ENCODE assay signal across 10 cellular contexts in genomic region chr9:124779368-124780059, GRCh38. TPM values are rescaled to one million over a fixed set of nuclear protein-coding genes. Genes with fewer than 3 reads are reported as not detected.
DNase-seq lines count a peak whose midpoint lies in the region; ATAC-seq, FAIRE-seq and TF ChIP-seq lines count a peak whose summit lies in the region.
"Had no signal": no experiment of that assay in that cellular context is flagged by ENCODE, and none has a peak within 500 bp of the region (broad histone marks: within the 10 kb centered on the region; RNA-seq: fewer than 3 reads in every experiment).

No MANE protein-coding gene starts in this region.

- no peaks in the 10 kb centered on the region for H3K36me3 ChIP-seq in brain microvascular endothelial cell (replicated peaks)
- H3K36me3 ChIP-seq in kidney (ENCODE audit: control insufficient read depth in 1 of 2, insufficient read depth in 2 of 2, low read length in 2 of 2), result no peaks in the 10 kb centered on the region
- no peaks in the 10 kb centered on the region for H3K36me3 ChIP-seq in transverse colon
- H3K36me3 ChIP-seq: right lobe of liver had no signal

- H3K36me3 Mint-ChIP-seq in activated T-helper 17 cell treated with anti-CD3 and anti-CD28 coated beads, Interleukin-2, amount 50 U/mL, for 72 hours (ENCODE audit: low read depth), result no peaks in the 10 kb centered on the region
- H3K36me3 Mint-ChIP-seq: CD4-positive, alpha-beta memory T cell had no signal

- peak overlapping the region; percentile 1 for H3K4me3 ChIP-seq in brain microvascular endothelial cell (ENCODE audit: low read depth, low read length)
- no peak overlapping the region for H3K4me3 ChIP-seq in kidney (ENCODE audit: low read length in 2 of 2)
- peak overlapping the region in 1 of 4 donors; percentile 8 for H3K4me3 ChIP-seq in transverse colon
- H3K4me3 ChIP-seq: right lobe of liver had no signal

- no peak for ATAC-seq in activated T-helper 17 cell treated with anti-CD3 and anti-CD28 coated beads, Interleukin-2, amount 50 U/mL, for 72 hours (replicated peaks)
- no peak for ATAC-seq in HG02759 (IDR thresholded peaks at IDR 0.05; ENCODE audit: unreplicated experiment)
- ATAC-seq: right lobe of liver had no signal

- H3K27me3 ChIP-seq in brain microvascular endothelial cell (replicated peaks) (no peaks in the 10 kb centered on the region), transverse colon (peaks cover 26% of the 10 kb centered on the region)
- H3K27me3 ChIP-seq: right lobe of liver had no signal

- in situ Hi-C loops in brain microvascular endothelial cell (cut with HindIII; ENCODE audit: low pct_ligation_motif_present, low sequenced_read_pairs) (no loop called here), transverse colon (cut with MboI; ENCODE audit: low pct_ligation_motif_present in 1 of 4, low pct_unique_long_range_greater_than_20kb in 1 of 4, low sequenced_read_pairs in 3 of 4) (loop anchor here (5.0 to 25.0 kb wide), 4 partner anchors 73 to 595 kb away; partner anchors contain the start of genes SCAI (in 3 of the 4) and WDR38 (in 1 of the 4))

- H3K4me1 Mint-ChIP-seq in activated T-helper 17 cell treated with anti-CD3 and anti-CD28 coated beads, Interleukin-2, amount 50 U/mL, for 72 hours, result no peaks in the 10 kb centered on the region

- H3K27ac ChIP-seq in brain microvascular endothelial cell (peak overlapping the region; percentile 36), kidney (ENCODE audit: low read depth in 2 of 2, low read length in 2 of 2) (no peak overlapping the region), transverse colon (peak overlapping the region; percentile 66 to 85 (median 80))
- H3K27ac ChIP-seq: right lobe of liver had no signal

- H3K9ac ChIP-seq in kidney (ENCODE audit: low read length in 2 of 2), result no peak overlapping the region

- no peak for FAIRE-seq in kidney (lab: Jason Lieb, UNC)

- H3K4me3 Mint-ChIP-seq in activated T-helper 17 cell treated with anti-CD3 and anti-CD28 coated beads, Interleukin-2, amount 50 U/mL, for 72 hours, result no peak overlapping the region

- H3K4me1 ChIP-seq in kidney (ENCODE audit: control insufficient read depth in 1 of 2, insufficient read depth in 1 of 2, low read depth in 1 of 2, low read length in 2 of 2) (peaks cover 0 to 6% of the 10 kb centered on the region in 2 donors), transverse colon (peaks cover 3 to 38% (median 20%) of the 10 kb centered on the region in 4 donors)

- H3K27me3 Mint-ChIP-seq in activated T-helper 17 cell treated with anti-CD3 and anti-CD28 coated beads, Interleukin-2, amount 50 U/mL, for 72 hours, result peaks cover 11% of the 10 kb centered on the region

- H3K27ac Mint-ChIP-seq in activated T-helper 17 cell treated with anti-CD3 and anti-CD28 coated beads, Interleukin-2, amount 50 U/mL, for 72 hours, result no peak overlapping the region
- H3K27ac Mint-ChIP-seq: CD4-positive, alpha-beta memory T cell had no signal

- no peak for TF ChIP-seq POLR2A in transverse colon (IDR thresholded peaks at IDR 0.05)

- intact Hi-C loops in kidney (cut with DNase I), result loop anchor here (5.0 kb wide), 1 partner anchor 73 kb away; the partner anchor contains the start of gene WDR38
- intact Hi-C loops in transverse colon (cut with DNase I; ENCODE audit: low total_unique reads), result loop anchor here (10.0 kb wide), 1 partner anchor 1035 kb away; no protein-coding TSS in a partner anchor

- DNase-seq in SIG-M5 treated with dmso at 0.1 percent for 504 hours (lab: John Stamatoyannopoulos, UW; ENCODE audit: unreplicated experiment), result peak; percentile 53
- no peak for DNase-seq in SIG-M5 (lab: John Stamatoyannopoulos, UW)
- peak; percentile 93 for DNase-seq in brain microvascular endothelial cell
- DNase-seq in kidney, result peak; percentile 56
- DNase-seq in transverse colon, result no peak
- no peak for DNase-seq in COLO829 (ENCODE audit: low spot score)
- DNase-seq: CD4-positive, alpha-beta memory T cell had no signal

- H3K9me3 Mint-ChIP-seq in activated T-helper 17 cell treated with anti-CD3 and anti-CD28 coated beads, Interleukin-2, amount 50 U/mL, for 72 hours, result no peaks in the 10 kb centered on the region

- H3K9me3 ChIP-seq in kidney (ENCODE audit: control insufficient read depth in 1 of 2, low read length in 2 of 2) (no peaks in the 10 kb centered on the region), transverse colon (no peaks in the 10 kb centered on the region)
- H3K9me3 ChIP-seq: right lobe of liver had no signal

- TF ChIP-seq EP300 in transverse colon (IDR thresholded peaks at IDR 0.05; ENCODE audit: low read depth), result no peak

- TF ChIP-seq CTCF in brain microvascular endothelial cell (IDR thresholded peaks at IDR 0.05; ENCODE audit: low read depth, low read length, missing control alignments) (no peak), kidney (IDR thresholded peaks at IDR 0.05; ENCODE audit: borderline replicate concordance, extremely low read depth, insufficient read depth) (no peak), transverse colon (IDR thresholded peaks at IDR 0.05) (no peak)

- WGBS in transverse colon (ENCODE audit: low coverage in 1 of 2), 2 donors, result 14 to 38% methylated on average over 1 to 6 of the region's 6 CpGs

RNA-seq across cellular contexts. Expression of gene OLFML2A, which starts 2.6 kb away (rescaled TPM):
- 12.2 TPM for total RNA-seq in kidney
- polyA plus RNA-seq in kidney (ENCODE audit: insufficient read depth, low read depth, low replicate concordance), result 5.1 TPM
- total RNA-seq in transverse colon, result 10 to 100 TPM in 3 of 4 donors, 1 to 10 TPM in 1; 9.4 to 59.1 (median 16.0) TPM
- not detected for total RNA-seq in activated T-helper 17 cell treated with anti-CD3 and anti-CD28 coated beads, Interleukin-2, amount 50 U/mL, for 72 hours
- total RNA-seq: CD4-positive, alpha-beta memory T cell had no signal
- polyA plus RNA-seq: CD4-positive, alpha-beta memory T cell had no signal

RNA-seq across cellular contexts. Expression of gene NR6A1, which starts 8.4 kb away (rescaled TPM):
- 3.5 TPM for total RNA-seq in kidney
- polyA plus RNA-seq in kidney (ENCODE audit: insufficient read depth, low read depth, low replicate concordance), result 1.2 TPM
- total RNA-seq in transverse colon, result 10 to 100 TPM in 3 of 4 donors, 1 to 10 TPM in 1; 9.7 to 14.6 (median 12.5) TPM
- 1 to 10 TPM in 1 of 2 donors, under 1 TPM in 1; 0.98 to 1.2 TPM for total RNA-seq in activated T-helper 17 cell treated with anti-CD3 and anti-CD28 coated beads, Interleukin-2, amount 50 U/mL, for 72 hours
- polyA plus RNA-seq: CD4-positive, alpha-beta memory T cell had no signal

Comparison
In these comparisons a context has a peak if more than half of its experiments do, and no peak if none do; other contexts are left out.
1. DNase-seq: peak in SIG-M5 treated with dmso at 0.1 percent for 504 hours (single experiment), brain microvascular endothelial cell (single experiment) and kidney (single experiment); none in SIG-M5 (single experiment), transverse colon (single experiment) and COLO829 (single experiment).
2. H3K27ac ChIP-seq: peak in brain microvascular endothelial cell (single experiment) and transverse colon (4 of 4); none in kidney (0 of 2).
3. RNA of gene OLFML2A, which starts 2.6 kb away (total RNA-seq): 9.4 to 59.1 TPM in transverse colon and 12.2 TPM in kidney (single experiment); not detected in activated T-helper 17 cell treated with anti-CD3 and anti-CD28 coated beads, Interleukin-2, amount 50 U/mL, for 72 hours; every median in the first group is over 10 times any median in the second.